Comparison of ENCODE assay signal across 8 cellular contexts in the genomic region with DNA sequence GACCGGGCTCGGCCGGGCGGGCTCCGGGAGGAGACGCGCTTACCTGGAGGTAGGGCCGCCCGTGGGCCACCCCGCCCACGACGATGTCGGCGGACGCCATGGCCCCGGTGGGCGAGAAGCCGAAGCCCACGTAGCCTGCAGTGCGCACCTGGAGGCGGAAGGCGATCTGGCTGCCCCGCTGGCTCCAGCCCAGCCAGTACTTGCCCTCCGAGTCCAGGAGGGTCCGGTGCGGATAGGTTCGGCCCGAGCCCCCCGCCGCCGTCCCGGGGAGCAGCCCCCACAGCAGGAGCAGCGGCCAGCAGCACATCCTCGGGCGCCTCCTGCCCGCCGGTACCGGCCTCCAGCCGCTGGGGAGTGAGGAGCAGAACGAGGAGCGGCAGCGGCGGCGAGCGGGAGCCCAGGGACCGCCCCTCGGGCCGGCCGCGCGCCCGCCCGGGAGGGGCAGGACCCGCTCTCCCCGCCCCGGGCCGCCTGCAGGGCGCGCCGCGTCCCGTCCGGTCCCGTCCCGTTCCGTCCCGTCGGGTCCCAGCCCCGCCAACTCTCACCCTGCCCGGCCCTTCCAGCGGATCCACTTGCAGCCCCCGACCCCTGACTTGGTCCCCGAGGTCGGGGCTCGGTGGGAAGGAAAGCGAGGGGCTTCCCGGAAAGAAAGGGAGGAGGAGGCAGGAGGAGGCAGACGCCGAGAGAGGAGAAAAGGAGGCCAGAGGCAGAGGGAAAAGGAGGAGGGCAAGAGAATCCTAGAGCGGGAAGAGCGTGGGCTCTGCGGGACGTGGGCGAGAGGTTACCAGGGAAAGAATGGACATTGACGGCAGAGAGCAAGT. TPM values are rescaled to one million over a fixed set of nuclear protein-coding genes. Genes with fewer than 3 reads are reported as not detected.
DNase-seq lines count a peak whose midpoint lies in the region; ATAC-seq and TF ChIP-seq lines count a peak whose summit lies in the region.

TSS of gene MOXD1 (minus strand) at position 356 of the 821 bp plus-strand sequence. CDS start at position 307, 49 bp downstream.

- CTCF ChIA-PET in WTC11 (lab: Charles Lee), result interaction anchor here (1.2 kb wide), 1 partner anchor 121 kb away, joined by 8 read pairs; no protein-coding TSS in a partner anchor

- H3K4me3 Mint-ChIP-seq in WTC11, result peak within 1 kb of the TSS; percentile 83
- H3K4me3 Mint-ChIP-seq in osteocyte (ENCODE audit: unreplicated experiment), result peak within 1 kb of the TSS; percentile 80

- H3K27me3 Mint-ChIP-seq in WTC11 (ENCODE audit: low read depth) (peaks cover 73% of the 10 kb centered on the region), osteocyte (ENCODE audit: unreplicated experiment) (no peaks in the 10 kb centered on the region)

- H3K9me3 Mint-ChIP-seq in WTC11, result no peaks in the 10 kb centered on the region
- H3K9me3 Mint-ChIP-seq in osteocyte (ENCODE audit: unreplicated experiment), result peaks cover under 1% of the 10 kb centered on the region

- intact Hi-C loops in head of caudate nucleus (cut with DNase I), result no loop called here

- ATAC-seq in GM19035 (IDR thresholded peaks at IDR 0.05; ENCODE audit: unreplicated experiment) (peak; percentile 55), HG03196 (IDR thresholded peaks at IDR 0.05; ENCODE audit: unreplicated experiment) (peak; percentile 40), WTC11 (peak; percentile 81)

- H3K27ac Mint-ChIP-seq in WTC11 (no peak within 1 kb of the TSS), osteocyte (ENCODE audit: unreplicated experiment) (peak within 1 kb of the TSS; percentile 47)

- peaks cover 20% of the 10 kb centered on the region for H3K4me1 Mint-ChIP-seq in WTC11
- H3K4me1 Mint-ChIP-seq in osteocyte (ENCODE audit: unreplicated experiment), result peaks cover 27% of the 10 kb centered on the region

- POLR2A ChIA-PET in WTC11 (lab: Charles Lee), result interaction anchor here (0.6 kb wide), 1 partner anchor 337 kb away, joined by 3 read pairs; no protein-coding TSS in a partner anchor

- DNase-seq in AG20443 (ENCODE audit: low spot score), result peak; percentile 95
- peak; percentile 72 for DNase-seq in WTC11 (ENCODE audit: low spot score)
- DNase-seq in head of caudate nucleus, result peak in 27 of 42 donors; percentile 4 to 65 (median 36)
- peak; percentile 88 for DNase-seq in osteocyte (ENCODE audit: extremely low spot score, unreplicated experiment)
- no peak for DNase-seq in activated effector memory CD4-positive, alpha-beta T cell treated with Interleukin-2 at 50 U/mL for 16 hours
- DNase-seq in activated CD4-positive, alpha-beta T cell treated with anti-CD3 and anti-CD28 coated beads for 48 hours, result no peak

- TF ChIP-seq CTCF in WTC11 (IDR thresholded peaks at IDR 0.05) (no peak), osteocyte (IDR thresholded peaks at IDR 0.05) (peak; percentile 38)

- H3K36me3 Mint-ChIP-seq in WTC11 (no peaks in the 10 kb centered on the region), osteocyte (ENCODE audit: unreplicated experiment) (no peaks in the 10 kb centered on the region)

TF ChIP-seq in WTC11, 78 proteins besides CTCF, POLR2A, EP300 and RAD21 (continues in another document):
- TF ChIP-seq, protein P1, sequence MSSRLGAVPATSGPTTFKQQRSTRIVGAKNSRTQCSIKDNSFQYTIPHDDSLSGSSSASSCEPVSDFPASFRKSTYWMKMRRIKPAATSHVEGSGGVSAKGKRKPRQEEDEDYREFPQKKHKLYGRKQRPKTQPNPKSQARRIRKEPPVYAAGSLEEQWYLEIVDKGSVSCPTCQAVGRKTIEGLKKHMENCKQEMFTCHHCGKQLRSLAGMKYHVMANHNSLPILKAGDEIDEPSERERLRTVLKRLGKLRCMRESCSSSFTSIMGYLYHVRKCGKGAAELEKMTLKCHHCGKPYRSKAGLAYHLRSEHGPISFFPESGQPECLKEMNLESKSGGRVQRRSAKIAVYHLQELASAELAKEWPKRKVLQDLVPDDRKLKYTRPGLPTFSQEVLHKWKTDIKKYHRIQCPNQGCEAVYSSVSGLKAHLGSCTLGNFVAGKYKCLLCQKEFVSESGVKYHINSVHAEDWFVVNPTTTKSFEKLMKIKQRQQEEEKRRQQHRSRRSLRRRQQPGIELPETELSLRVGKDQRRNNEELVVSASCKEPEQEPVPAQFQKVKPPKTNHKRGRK (CRISPR knock-in tag; IDR thresholded peaks at IDR 0.05; ENCODE audit: borderline replicate concordance), result no peak
- TF ChIP-seq ATF2 (CRISPR knock-in tag; IDR thresholded peaks at IDR 0.05; ENCODE audit: borderline replicate concordance, low read depth), result no peak
- no peak for TF ChIP-seq CDX4 (CRISPR knock-in tag; IDR thresholded peaks at IDR 0.05; ENCODE audit: borderline replicate concordance)
- peak; percentile 48; the same call in 1 of the 2 replicates for TF ChIP-seq ESRRA (CRISPR knock-in tag; IDR thresholded peaks at IDR 0.05; ENCODE audit: borderline replicate concordance)
- TF ChIP-seq ZNF232 (CRISPR knock-in tag; IDR thresholded peaks at IDR 0.05), result 0 out of 2 replicates have a peak, but pooled peaks have one; percentile 45
- no peak for TF ChIP-seq E2F1 (CRISPR knock-in tag; IDR thresholded peaks at IDR 0.05)
- TF ChIP-seq STAT6 (CRISPR knock-in tag; conservative IDR thresholded peaks at IDR 0.05; ENCODE audit: low read depth), result no peak
- peak; percentile 46; the same call in 1 of the 2 replicates for TF ChIP-seq FOXK1 (CRISPR knock-in tag; IDR thresholded peaks at IDR 0.05)
- no peak for TF ChIP-seq SP1 (CRISPR knock-in tag; conservative IDR thresholded peaks at IDR 0.05)
- TF ChIP-seq, protein P2, sequence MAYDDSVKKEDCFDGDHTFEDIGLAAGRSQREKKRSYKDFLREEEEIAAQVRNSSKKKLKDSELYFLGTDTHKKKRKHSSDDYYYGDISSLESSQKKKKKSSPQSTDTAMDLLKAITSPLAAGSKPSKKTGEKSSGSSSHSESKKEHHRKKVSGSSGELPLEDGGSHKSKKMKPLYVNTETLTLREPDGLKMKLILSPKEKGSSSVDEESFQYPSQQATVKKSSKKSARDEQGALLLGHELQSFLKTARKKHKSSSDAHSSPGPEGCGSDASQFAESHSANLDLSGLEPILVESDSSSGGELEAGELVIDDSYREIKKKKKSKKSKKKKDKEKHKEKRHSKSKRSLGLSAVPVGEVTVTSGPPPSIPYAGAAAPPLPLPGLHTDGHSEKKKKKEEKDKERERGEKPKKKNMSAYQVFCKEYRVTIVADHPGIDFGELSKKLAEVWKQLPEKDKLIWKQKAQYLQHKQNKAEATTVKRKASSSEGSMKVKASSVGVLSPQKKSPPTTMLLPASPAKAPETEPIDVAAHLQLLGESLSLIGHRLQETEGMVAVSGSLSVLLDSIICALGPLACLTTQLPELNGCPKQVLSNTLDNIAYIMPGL (CRISPR knock-in tag; IDR thresholded peaks at IDR 0.05), result peak; percentile 73; the same call in 1 of the 2 replicates
- TF ChIP-seq RELA (CRISPR knock-in tag; IDR thresholded peaks at IDR 0.05; ENCODE audit: borderline replicate concordance), result 0 out of 2 replicates have a peak, but pooled peaks have one; percentile 40
- peak; percentile 12; the same call in 1 of the 2 replicates for TF ChIP-seq TEAD1 (CRISPR knock-in tag; IDR thresholded peaks at IDR 0.05)
- TF ChIP-seq ETV6 (CRISPR knock-in tag; IDR thresholded peaks at IDR 0.05), result peak; percentile 16; the same call in 1 of the 2 replicates
- TF ChIP-seq KAT7 (CRISPR knock-in tag; IDR thresholded peaks at IDR 0.05; ENCODE audit: borderline replicate concordance), result no peak
- no peak for TF ChIP-seq NR1H2 (CRISPR knock-in tag; IDR thresholded peaks at IDR 0.05)

RNA-seq across cellular contexts. Expression of gene MOXD1, which starts in this region (rescaled TPM):
- 1.7 to 2.4 TPM (median 2.3 TPM) in 3 replicates for total RNA-seq in WTC11 (2021)
- 8.0 and 8.2 TPM in 2 replicates for total RNA-seq in osteocyte

Comparison
In these comparisons a context has a peak if more than half of its experiments do, and no peak if none do; other contexts are left out.
1. DNase-seq: peak in AG20443 (single experiment), WTC11 (single experiment), head of caudate nucleus (27 of 42) and osteocyte (single experiment); none in activated effector memory CD4-positive, alpha-beta T cell treated with Interleukin-2 at 50 U/mL for 16 hours (single experiment) and activated CD4-positive, alpha-beta T cell treated with anti-CD3 and anti-CD28 coated beads for 48 hours (single experiment).
2. Peak in every context shown above with its lines, with median percentiles within 50 percentile points of each other: ATAC-seq.